In genomic region chr6:158015188-158015506, GRCh38 we compare ENCODE assay signal across 18 cellular contexts. TPM values are rescaled to one million over a fixed set of nuclear protein-coding genes. Genes with fewer than 3 reads are reported as not detected.
DNase-seq lines count a peak whose midpoint lies in the region; ATAC-seq, FAIRE-seq and TF ChIP-seq lines count a peak whose summit lies in the region.
"Had no signal": no experiment of that assay in that cellular context is flagged by ENCODE, and none has a peak within 500 bp of the region (broad histone marks: within the 10 kb centered on the region; RNA-seq: fewer than 3 reads in every experiment).

No MANE protein-coding gene starts in this region.

- H3K9me3 Mint-ChIP-seq in CD4-positive, alpha-beta T cell: no peaks in the 10 kb centered on the region
- H3K9me3 Mint-ChIP-seq in activated CD4-positive, alpha-beta memory T cell treated with anti-CD3 and anti-CD28 coated beads, Interleukin-2, amount 10 ng/mL, durations not matched to agents 7 days and 5 days: no peaks in the 10 kb centered on the region
- H3K9me3 Mint-ChIP-seq: central memory CD8-positive, alpha-beta T cell had no signal

- no peaks in the 10 kb centered on the region for H3K9me3 ChIP-seq in A549
- no peaks in the 10 kb centered on the region for H3K9me3 ChIP-seq in CD4-positive, alpha-beta T cell (ENCODE audit: control insufficient read depth, low read length)
- H3K9me3 ChIP-seq: stomach had no signal

- 92% methylated on average over 2 of the region's 2 CpGs for WGBS in A549 (ENCODE audit: missing lambda C conversion rate)

- H3K27me3 Mint-ChIP-seq in CD4-positive, alpha-beta T cell: no peaks in the 10 kb centered on the region
- no peaks in the 10 kb centered on the region for H3K27me3 Mint-ChIP-seq in activated CD4-positive, alpha-beta memory T cell treated with anti-CD3 and anti-CD28 coated beads, Interleukin-2, amount 10 ng/mL, durations not matched to agents 7 days and 5 days
- H3K27me3 Mint-ChIP-seq: central memory CD8-positive, alpha-beta T cell had no signal

- H3K4me1 Mint-ChIP-seq in CD4-positive, alpha-beta T cell (ENCODE audit: low read depth): peaks cover 56% of the 10 kb centered on the region
- H3K4me1 Mint-ChIP-seq in activated CD4-positive, alpha-beta memory T cell treated with anti-CD3 and anti-CD28 coated beads, Interleukin-2, amount 10 ng/mL, durations not matched to agents 7 days and 5 days: peaks cover 47% of the 10 kb centered on the region

- peak overlapping the region; percentile 35 to 63; a peak in 3 of 6 replicates for H3K27ac ChIP-seq in A549
- H3K27ac ChIP-seq in CD4-positive, alpha-beta T cell (ENCODE audit: low read depth, low read length): no peak overlapping the region
- peak overlapping the region; percentile 39 for H3K27ac ChIP-seq in layer of hippocampus (ENCODE audit: low read depth, low read length)
- H3K27ac ChIP-seq: stomach had no signal

- no peak for TF ChIP-seq POLR2A in A549 (IDR thresholded peaks at IDR 0.05; ENCODE audit: low read length)

- POLR2A ChIA-PET in A549 (lab: Yijun Ruan, JAX): no interaction called here
- POLR2A ChIA-PET in CD4-positive, alpha-beta T cell (lab: Charles Lee): interaction anchor here (1.1 to 1.3 kb wide), 2 partner anchors 11 to 33 kb away, joined by 3 to 4 read pairs; partner anchors contain the start of gene SYNJ2
- POLR2A ChIA-PET in activated CD4-positive, alpha-beta memory T cell treated with anti-CD3 and anti-CD28 coated beads, Interleukin-2, amount 10 ng/mL, durations not matched to agents 7 days and 5 days (lab: Charles Lee): interaction anchor here (1.0 to 1.9 kb wide), 3 partner anchors 11 to 26 kb away, joined by 5 to 6 read pairs (median 5); no protein-coding TSS in a partner anchor

- no peak for TF ChIP-seq EP300 in A549 (IDR thresholded peaks at IDR 0.05)

- H3K27ac Mint-ChIP-seq in CD4-positive, alpha-beta T cell: peak overlapping the region; percentile 42
- H3K27ac Mint-ChIP-seq in activated CD4-positive, alpha-beta memory T cell treated with anti-CD3 and anti-CD28 coated beads, Interleukin-2, amount 10 ng/mL, durations not matched to agents 7 days and 5 days: peak overlapping the region; percentile 48
- H3K27ac Mint-ChIP-seq: GM23338 had no signal

- peaks cover 14% of the 10 kb centered on the region for H3K36me3 Mint-ChIP-seq in CD4-positive, alpha-beta T cell (ENCODE audit: low read depth)
- peaks cover 41% of the 10 kb centered on the region for H3K36me3 Mint-ChIP-seq in activated CD4-positive, alpha-beta memory T cell treated with anti-CD3 and anti-CD28 coated beads, Interleukin-2, amount 10 ng/mL, durations not matched to agents 7 days and 5 days (ENCODE audit: low read depth)

- no peak for TF ChIP-seq RAD21 in A549 (conservative IDR thresholded peaks at IDR 0.05 in 1 of 2, IDR thresholded peaks at IDR 0.05 in 1 of 2)

- ATAC-seq in A549: no peak
- no peak for ATAC-seq in CD4-positive, alpha-beta T cell (ENCODE audit: poor library complexity)
- no peak for ATAC-seq in GM18868 (IDR thresholded peaks at IDR 0.05; ENCODE audit: unreplicated experiment)
- ATAC-seq in GM19455 (IDR thresholded peaks at IDR 0.05; ENCODE audit: unreplicated experiment): no peak
- ATAC-seq: GM23338 had no signal

- no peaks in the 10 kb centered on the region for H3K27me3 ChIP-seq in CD4-positive, alpha-beta T cell (ENCODE audit: control insufficient read depth, insufficient read depth, low read length)
- H3K27me3 ChIP-seq in layer of hippocampus (ENCODE audit: control insufficient read depth, insufficient read depth, low read length): no peaks in the 10 kb centered on the region
- H3K27me3 ChIP-seq: stomach had no signal

- H3K4me3 Mint-ChIP-seq in CD4-positive, alpha-beta T cell: no peak overlapping the region
- no peak overlapping the region for H3K4me3 Mint-ChIP-seq in activated CD4-positive, alpha-beta memory T cell treated with anti-CD3 and anti-CD28 coated beads, Interleukin-2, amount 10 ng/mL, durations not matched to agents 7 days and 5 days
- H3K4me3 Mint-ChIP-seq: central memory CD8-positive, alpha-beta T cell; GM23338 had no signal

- TF ChIP-seq CTCF in A549 (IDR thresholded peaks at IDR 0.05): no peak
- TF ChIP-seq CTCF in CD4-positive, alpha-beta T cell (IDR thresholded peaks at IDR 0.05): no peak

- DNase-seq in A549 (ENCODE audit: low read depth in 1 of 2, low spot score in 1 of 2): no peak
- no peak for DNase-seq in CD4-positive, alpha-beta T cell
- DNase-seq in activated CD4-positive, alpha-beta memory T cell treated with anti-CD3 and anti-CD28 coated beads, Interleukin-2, amount 10 ng/mL, durations not matched to agents 7 days and 5 days: no peak
- DNase-seq in NCI-H2107 (lab: John Stamatoyannopoulos, UW): no peak
- DNase-seq: activated CD4-positive, alpha-beta T cell treated with anti-CD3 and anti-CD28 coated beads, Interleukin-2, amount 50 U/mL, for 1 hour; activated gamma-delta T cell treated with Interleukin-2 at 50 U/mL for 16 hours; DMS79; hypothalamus; left colon; NCI-H187; stomach; T1000 had no signal

- FAIRE-seq in A549 (lab: Jason Lieb, UNC): no peak

- CTCF ChIA-PET in A549 (lab: Yijun Ruan, JAX): interaction anchor here (1.3 to 2.5 kb wide), 4 partner anchors 11 to 116 kb away, joined by 4 to 10 read pairs (median 6); partner anchors contain the start of gene SYNJ2
- CTCF ChIA-PET in CD4-positive, alpha-beta T cell (lab: Charles Lee): interaction anchor here (1.0 to 3.2 kb wide), 2 partner anchors 11 to 26 kb away, joined by 3 to 14 read pairs; no protein-coding TSS in a partner anchor
- CTCF ChIA-PET in activated CD4-positive, alpha-beta memory T cell treated with anti-CD3 and anti-CD28 coated beads, Interleukin-2, amount 10 ng/mL, durations not matched to agents 7 days and 5 days (lab: Charles Lee): interaction anchor here (2.4 kb wide), 1 partner anchor 11 kb away, joined by 24 read pairs; no protein-coding TSS in a partner anchor

- peak overlapping the region; percentile 22; the same call in 2 of the 3 replicates for H3K4me2 ChIP-seq in A549
- H3K4me2 ChIP-seq: GM23338, smooth muscle cell had no signal

- H3K4me1 ChIP-seq in A549: peaks cover 29% of the 10 kb centered on the region

- no peak overlapping the region for H3K4me3 ChIP-seq in A549
- H3K4me3 ChIP-seq: GM23338, smooth muscle cell, stomach had no signal

- intact Hi-C loops in CD4-positive, alpha-beta T cell (cut with DNase I, micrococcal nuclease): no loop called here

TF ChIP-seq in A549, 52 proteins besides CTCF, POLR2A, EP300 and RAD21 (continues in another document):
- TF ChIP-seq RFX5 (IDR thresholded peaks at IDR 0.05) (no peak), RCOR1 (IDR thresholded peaks at IDR 0.05; ENCODE audit: low read depth, low read length) (no peak), MAZ (IDR thresholded peaks at IDR 0.05; ENCODE audit: borderline replicate concordance, low read depth, low read length) (no peak), RARB (CRISPR knock-in tag; IDR thresholded peaks at IDR 0.05) (no peak), MAX (IDR thresholded peaks at IDR 0.05) (no peak), HOXB5 (CRISPR knock-in tag; IDR thresholded peaks at IDR 0.05) (no peak), PBX3 (IDR thresholded peaks at IDR 0.05) (no peak), HMGXB4 (CRISPR knock-in tag; IDR thresholded peaks at IDR 0.05; ENCODE audit: borderline replicate concordance) (no peak), CBX8 (IDR thresholded peaks at IDR 0.05) (no peak), ATOH8 (CRISPR knock-in tag; IDR thresholded peaks at IDR 0.05; ENCODE audit: low read depth) (no peak), PHF8 (IDR thresholded peaks at IDR 0.05; ENCODE audit: borderline replicate concordance, low read depth) (no peak)

RNA-seq across cellular contexts. Expression of gene SYNJ2, which starts 33.5 kb away (rescaled TPM):
- 22.3 and 24.7 TPM in 2 replicates for polyA plus RNA-seq in A549 (2011; rRNA removed)
- 28.9 and 30.2 TPM in 2 replicates for polyA plus RNA-seq in A549 (2012; cell fraction: cytosol; rRNA removed)
- polyA plus RNA-seq in A549 (2012; cell fraction: nucleus; rRNA removed): 21.6 and 25.1 TPM in 2 replicates
- polyA plus RNA-seq in A549 (2017; fragmentation: RNase III; extraction: RNeasy Plus Mini Kit Qiagen cat#74134 plus additional on column Dnase treatment): 26.5 to 28.5 TPM (median 26.7 TPM) in 3 replicates
- 31.0 and 31.9 TPM in 2 replicates for polyA minus RNA-seq in A549 (2011; rRNA and poly(A)+ RNA removed)
- 10 to 100 TPM; 34.6 to 38.0 TPM for total RNA-seq in CD4-positive, alpha-beta T cell
- total RNA-seq in activated CD4-positive, alpha-beta memory T cell treated with anti-CD3 and anti-CD28 coated beads, Interleukin-2, amount 10 ng/mL, durations not matched to agents 7 days and 5 days: 10 to 100 TPM; 36.8 to 39.1 TPM
